In the genomic region with DNA sequence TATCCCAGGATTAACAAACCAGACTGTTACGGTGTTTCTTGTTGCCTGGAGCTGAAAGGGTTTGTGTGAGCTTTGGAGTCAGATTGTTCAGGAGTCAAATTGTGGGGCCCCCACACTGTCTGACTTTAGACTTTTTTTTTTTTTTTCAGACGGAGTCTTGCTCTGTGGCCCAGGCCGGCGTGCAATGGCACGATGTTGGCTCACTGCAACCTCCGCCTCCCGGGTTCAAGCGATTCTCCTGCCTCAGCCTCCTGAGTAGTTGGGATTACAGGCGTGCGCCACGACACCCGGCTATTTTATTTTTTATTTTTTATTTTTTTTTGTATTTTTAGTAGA, we compare ENCODE assay signal across 11 cellular contexts. TPM values are rescaled to one million over a fixed set of nuclear protein-coding genes. Genes with fewer than 3 reads are reported as not detected.
A peak's percentile ranks its signal among the peaks of the same experiment; 100 is the strongest.
DNase-seq lines count a peak whose midpoint lies in the region; ATAC-seq and TF ChIP-seq lines count a peak whose summit lies in the region.
"Had no signal": no experiment of that assay in that cellular context is flagged by ENCODE, and none has a peak within 500 bp of the region (broad histone marks: within the 10 kb centered on the region; RNA-seq: fewer than 3 reads in every experiment).

No MANE protein-coding gene starts in this region.

- POLR2A ChIA-PET in T-cell (lab: Charles Lee): interaction anchor here (0.6 kb wide), 2 partner anchors 11 to 99 kb away, joined by 3 read pairs; a partner anchor contains a TSS

- WGBS in sigmoid colon, 2 donors: 80 to 85% methylated on average over 12 of the region's 12 CpGs

- peaks cover 50 to 55% (median 53%) of the 10 kb centered on the region in 3 donors for H3K4me1 Mint-ChIP-seq in T-cell

- peaks cover 7 to 39% (median 10%) of the 10 kb centered on the region in 4 donors for H3K36me3 ChIP-seq in sigmoid colon

- H3K4me3 Mint-ChIP-seq in T-cell: peak overlapping the region; percentile 98 to 100 (median 99)

- no peaks in the 10 kb centered on the region for H3K27me3 Mint-ChIP-seq in T-cell

- DNase-seq in GM12865 (ENCODE audit: low read depth) (no peak), T-cell (no peak), foreskin fibroblast (no peak), sigmoid colon (no peak), NCI-H187 (lab: John Stamatoyannopoulos, UW) (no peak), iPS-NIHi11 (ENCODE audit: low spot score) (no peak), A172 (ENCODE audit: low spot score) (no peak), HK-2 (ENCODE audit: unreplicated experiment) (no peak)
- DNase-seq: foreskin melanocyte, SHP77, thyroid gland had no signal

- H3K9me3 Mint-ChIP-seq in T-cell: no peaks in the 10 kb centered on the region

- H3K36me3 Mint-ChIP-seq in T-cell: peaks cover 21% of the 10 kb centered on the region

- CTCF ChIA-PET in T-cell (lab: Charles Lee): interaction anchor here (0.7 to 2.8 kb wide), 9 partner anchors 11 to 120 kb away, joined by 3 to 14 read pairs (median 3); a partner anchor contains a TSS

- TF ChIP-seq CTCF in GM12865 (IDR thresholded peaks at IDR 0.05; ENCODE audit: insufficient read depth, low read depth, low read length, missing control alignments) (no peak), foreskin fibroblast (IDR thresholded peaks at IDR 0.05; ENCODE audit: low read depth, low read length) (no peak), sigmoid colon (IDR thresholded peaks at IDR 0.05) (no peak)

- peak overlapping the region in 1 of 4 donors; percentile 86 for H3K27ac ChIP-seq in sigmoid colon

- ATAC-seq in T-cell (replicated peaks in 1 of 4): no peak

- no peak for TF ChIP-seq POLR2A in sigmoid colon (IDR thresholded peaks at IDR 0.05)

- peak overlapping the region; percentile 97 to 99 for H3K27ac Mint-ChIP-seq in T-cell

- TF ChIP-seq EP300 in sigmoid colon (IDR thresholded peaks at IDR 0.05): no peak

- H3K4me3 ChIP-seq in GM12865 (ENCODE audit: low read depth, low read length) (peak overlapping the region; percentile 98), foreskin fibroblast (ENCODE audit: low read depth in 1 of 2, low read length in 2 of 2) (peak overlapping the region; percentile 77 to 100), sigmoid colon (peak overlapping the region; percentile 56 to 99 (median 80))

- intact Hi-C loops in sigmoid colon (cut with DNase I): loop anchor here (10.0 kb wide), 1 partner anchor 51 kb away; no protein-coding TSS in a partner anchor

- H3K27me3 ChIP-seq in sigmoid colon: no peaks in the 10 kb centered on the region
- H3K27me3 ChIP-seq: thyroid gland had no signal

- H3K9me3 ChIP-seq in sigmoid colon: no peaks in the 10 kb centered on the region
- H3K9me3 ChIP-seq: thyroid gland had no signal

- peaks cover 0 to 19% (median 14%) of the 10 kb centered on the region in 4 donors for H3K4me1 ChIP-seq in sigmoid colon

RNA-seq across cellular contexts. Expression of a gene that starts 0.8 kb away (rescaled TPM):
- total RNA-seq in T-cell: 10 to 100 TPM; 15.5 to 21.5 (median 20.2) TPM
- total RNA-seq in sigmoid colon: 10 to 100 TPM in 3 of 4 donors, 1 to 10 TPM in 1; 8.0 to 29.6 (median 25.3) TPM
- polyA plus RNA-seq in sigmoid colon: 10 to 100 TPM; 36.0 to 49.3 (median 47.9) TPM
- 51.0 and 54.8 TPM in 2 replicates for total RNA-seq in A172 (2014; rRNA removed; shearing (Covaris generic))

RNA-seq across cellular contexts. Expression of a gene that starts 11.0 kb away (rescaled TPM):
- total RNA-seq in T-cell: 1 to 10 TPM; 2.4 to 5.1 (median 3.4) TPM
- total RNA-seq in sigmoid colon: 10 to 100 TPM in 2 of 4 donors, 1 to 10 TPM in 2; 9.0 to 11.9 (median 10.6) TPM
- polyA plus RNA-seq in sigmoid colon: 1 to 10 TPM; 1.6 to 8.4 (median 2.5) TPM
- total RNA-seq in A172 (2014; rRNA removed; shearing (Covaris generic)): 3.3 and 7.8 TPM in 2 replicates

RNA-seq across cellular contexts. Expression of a gene that starts 11.5 kb away (rescaled TPM):
- total RNA-seq in T-cell (10 to 100 TPM; 10.3 to 17.4 (median 14.5) TPM), sigmoid colon (10 to 100 TPM in 1 of 4 donors, 1 to 10 TPM in 3; 3.8 to 12.2 (median 7.4) TPM)
- 10 to 100 TPM in 2 of 3 donors, 1 to 10 TPM in 1; 7.6 to 16.7 (median 10.2) TPM for polyA plus RNA-seq in sigmoid colon
- 4.3 and 5.1 TPM in 2 replicates for total RNA-seq in A172 (2014; rRNA removed; shearing (Covaris generic))

RNA-seq across cellular contexts. Expression of a gene that starts 16.6 kb away (rescaled TPM):
- total RNA-seq in T-cell (1 to 10 TPM in 3 of 5 donors, under 1 TPM in 2; 0.76 to 2.1 (median 1.2) TPM), sigmoid colon (under 1 TPM in 1 of 4 donors, not detected in 3; 0.28 TPM)
- polyA plus RNA-seq in sigmoid colon: 1 to 10 TPM in 2 of 3 donors, not detected in 1; 1.2 to 2.0 TPM
- 0.90 and 2.1 TPM in 2 replicates for total RNA-seq in A172 (2014; rRNA removed; shearing (Covaris generic))

RNA-seq across cellular contexts. Expression of a gene that starts 28.5 kb away (rescaled TPM):
- total RNA-seq in T-cell (10 to 100 TPM; 45.4 to 72.9 (median 71.7) TPM), sigmoid colon (10 to 100 TPM in 2 of 4 donors, 1 to 10 TPM in 2; 6.1 to 12.5 (median 9.4) TPM)
- polyA plus RNA-seq in sigmoid colon: 10 to 100 TPM in 1 of 3 donors, 1 to 10 TPM in 2; 5.5 to 14.9 (median 7.8) TPM
- 10.5 and 12.9 TPM in 2 replicates for total RNA-seq in A172 (2014; rRNA removed; shearing (Covaris generic))
